27 cellular contexts compared by ENCODE assay signal in the genomic region with DNA sequence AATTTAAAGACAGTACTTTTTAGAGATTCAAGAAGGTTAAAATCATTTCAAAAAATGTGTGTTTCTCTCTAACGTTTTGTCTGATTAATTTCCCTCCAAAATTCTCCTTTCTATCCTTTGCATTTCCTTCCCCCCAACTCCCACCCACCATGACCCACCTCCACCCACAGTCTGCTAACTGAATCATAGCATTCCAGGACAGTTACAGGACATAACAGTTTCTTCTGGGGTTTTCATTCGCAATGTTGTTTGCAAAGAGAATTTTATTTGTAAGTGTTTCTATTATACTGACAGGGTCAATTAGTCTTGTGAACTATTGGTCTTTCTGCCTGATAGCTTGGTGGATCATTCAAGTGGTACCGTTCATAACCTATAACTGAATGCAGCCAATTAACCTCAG. TPM values are rescaled to one million over a fixed set of nuclear protein-coding genes. Genes with fewer than 3 reads are reported as not detected.
DNase-seq lines count a peak whose midpoint lies in the region; ATAC-seq and TF ChIP-seq lines count a peak whose summit lies in the region.
"Had no signal": no experiment of that assay in that cellular context is flagged by ENCODE, and none has a peak within 500 bp of the region (broad histone marks: within the 10 kb centered on the region; RNA-seq: fewer than 3 reads in every experiment).

No MANE protein-coding gene starts in this region.

- TF ChIP-seq POLR2A in heart left ventricle (IDR thresholded peaks at IDR 0.05): no peak

- in situ Hi-C loops in astrocyte of the spinal cord (cut with HindIII; ENCODE audit: low sequenced_read_pairs): no loop called here

- intact Hi-C loops in upper lobe of right lung (cut with DNase I): no loop called here
- intact Hi-C loops in heart left ventricle (cut with DNase I): no loop called here

- H3K27me3 ChIP-seq in mesenchymal stem cell (ENCODE audit: control insufficient read depth in 1 of 2, insufficient read depth in 1 of 2, low read length in 2 of 2) (no peaks in the 10 kb centered on the region), upper lobe of right lung (no peaks in the 10 kb centered on the region), heart left ventricle (no peaks in the 10 kb centered on the region)
- H3K27me3 ChIP-seq: gastrocnemius medialis, neutrophil, tibial artery had no signal

- no peak overlapping the region for H2AFZ ChIP-seq in mesenchymal stem cell (ENCODE audit: low read depth, low read length)

- peaks cover 11% of the 10 kb centered on the region for H3K79me1 ChIP-seq in mesenchymal stem cell (replicated peaks; ENCODE audit: low read length, poor library complexity, severe bottlenecking)

- H3K23ac ChIP-seq in mesenchymal stem cell (ENCODE audit: low read length in 2 of 2): no peak overlapping the region

- H2BK5ac ChIP-seq in mesenchymal stem cell (ENCODE audit: low read depth, low read length, poor library complexity, severe bottlenecking): no peak overlapping the region

- no peak overlapping the region for H2BK120ac ChIP-seq in mesenchymal stem cell (ENCODE audit: low read depth, low read length)

- H3K4me3 Mint-ChIP-seq in HFFc6 (no peak overlapping the region), mesothelial cell of epicardium (no peak overlapping the region)
- H3K4me3 Mint-ChIP-seq: activated T-cell treated with anti-CD3 and anti-CD28 coated beads, Interleukin-2, amount 50 U/mL, for 24 hours; central memory CD8-positive, alpha-beta T cell; IgD-negative memory B cell had no signal

- no peak overlapping the region for H4K91ac ChIP-seq in mesenchymal stem cell (ENCODE audit: low read length)

- H3K14ac ChIP-seq in mesenchymal stem cell (ENCODE audit: low read length in 2 of 2): no peak overlapping the region

- H3K4me2 ChIP-seq in mesenchymal stem cell (ENCODE audit: low read length, poor library complexity, severe bottlenecking): no peak overlapping the region

- H3K18ac ChIP-seq in mesenchymal stem cell (ENCODE audit: low read depth in 1 of 2, low read length in 2 of 2): no peak overlapping the region

- no peak overlapping the region for H3K4ac ChIP-seq in mesenchymal stem cell (ENCODE audit: low read depth in 1 of 2, low read length in 2 of 2)

- no peak overlapping the region for H3K9ac ChIP-seq in mesenchymal stem cell (ENCODE audit: low read length)

- peaks cover 43% of the 10 kb centered on the region for H3K4me1 Mint-ChIP-seq in HFFc6 (ENCODE audit: low read depth)
- peaks cover 1% of the 10 kb centered on the region for H3K4me1 Mint-ChIP-seq in mesothelial cell of epicardium

- no peaks in the 10 kb centered on the region for H3K27me3 Mint-ChIP-seq in HFFc6 (ENCODE audit: insufficient read depth)
- H3K27me3 Mint-ChIP-seq in mesothelial cell of epicardium (ENCODE audit: low read depth): no peaks in the 10 kb centered on the region
- H3K27me3 Mint-ChIP-seq: activated T-cell treated with anti-CD3 and anti-CD28 coated beads, Interleukin-2, amount 50 U/mL, for 24 hours; central memory CD8-positive, alpha-beta T cell; IgD-negative memory B cell had no signal

- no peak overlapping the region for H3K4me3 ChIP-seq in astrocyte of the spinal cord (ENCODE audit: low read depth, low read length)
- H3K4me3 ChIP-seq in mesenchymal stem cell (ENCODE audit: insufficient read depth in 1 of 2, low read depth in 1 of 2, low read length in 2 of 2): no peak overlapping the region
- no peak overlapping the region for H3K4me3 ChIP-seq in upper lobe of right lung
- no peak overlapping the region for H3K4me3 ChIP-seq in heart left ventricle
- H3K4me3 ChIP-seq: gastrocnemius medialis, tibial artery had no signal

- ATAC-seq in upper lobe of right lung (no peak), heart left ventricle (no peak)
- ATAC-seq: gastrocnemius medialis, Right ventricle myocardium inferior had no signal

- H3K9me3 ChIP-seq in mesenchymal stem cell (ENCODE audit: control insufficient read depth, low read length) (no peaks in the 10 kb centered on the region), upper lobe of right lung (no peaks in the 10 kb centered on the region), heart left ventricle (no peaks in the 10 kb centered on the region)
- H3K9me3 ChIP-seq: gastrocnemius medialis, neutrophil, tibial artery had no signal

- H3K27ac Mint-ChIP-seq in HFFc6 (0 out of 2 replicates have a peak overlapping the region, but pooled peaks have one; percentile 13), mesothelial cell of epicardium (no peak overlapping the region)
- H3K27ac Mint-ChIP-seq: activated T-cell treated with anti-CD3 and anti-CD28 coated beads, Interleukin-2, amount 50 U/mL, for 24 hours had no signal

- H3K9me3 Mint-ChIP-seq in HFFc6 (no peaks in the 10 kb centered on the region), mesothelial cell of epicardium (no peaks in the 10 kb centered on the region)
- H3K9me3 Mint-ChIP-seq: activated T-cell treated with anti-CD3 and anti-CD28 coated beads, Interleukin-2, amount 50 U/mL, for 24 hours; central memory CD8-positive, alpha-beta T cell; IgD-negative memory B cell had no signal

- DNase-seq in AG08396 (ENCODE audit: low spot score) (peak; percentile 15), HFFc6 (peak; percentile 8), astrocyte of the spinal cord (ENCODE audit: low read depth, low spot score) (peak; percentile 54), mesenchymal stem cell (peak; percentile 11), mesothelial cell of epicardium (ENCODE audit: low spot score in 2 of 2, unreplicated experiment in 2 of 2) (no peak), upper lobe of right lung (no peak), heart left ventricle (no peak)
- no peak for DNase-seq in NK-92 treated with Interleukin-12 subunit alpha and Interleukin-12 subunit beta, amount 100 ng/mL, for 24 hours (lab: John Stamatoyannopoulos, UW)
- DNase-seq: activated CD4-positive, alpha-beta T cell treated with anti-CD3 and anti-CD28 coated beads for 1 hour; activated CD8-positive, alpha-beta memory T cell treated with anti-CD3 and anti-CD28 coated beads for 24 hours; activated naive CD4-positive, alpha-beta T cell treated with Interleukin-2 at 50 U/mL for 16 hours; activated T-cell treated with anti-CD3 and anti-CD28 coated beads, Interleukin-2, amount 50 U/mL, for 24 hours; amygdala; Calu3; gastrocnemius medialis; NCI-H1694 treated with DMSO at 0.1 percent for 48 hours; NCI-H2171 treated with DMSO at 0.1 percent for 48 hours; NCI-H774; stimulated activated CD4-positive, alpha-beta T cell treated with anti-CD3 and anti-CD28 coated beads, Interleukin-4, amount 100 ng/mL, for 24 hours; stimulated activated naive CD4-positive, alpha-beta T cell treated with Interleukin-2 at 50 U/mL for 16 hours; tibial artery had no signal

- TF ChIP-seq CTCF in HFFc6 (IDR thresholded peaks at IDR 0.05) (no peak), astrocyte of the spinal cord (IDR thresholded peaks at IDR 0.05; ENCODE audit: low read depth, low read length) (no peak), mesothelial cell of epicardium (IDR thresholded peaks at IDR 0.05; ENCODE audit: unreplicated experiment) (no peak), upper lobe of right lung (IDR thresholded peaks at IDR 0.05) (no peak), heart left ventricle (IDR thresholded peaks at IDR 0.05) (no peak)

- H3K36me3 ChIP-seq in mesenchymal stem cell (ENCODE audit: control insufficient read depth in 1 of 2, insufficient read depth in 2 of 2, low read depth in 1 of 2, low read length in 2 of 2) (no peaks in the 10 kb centered on the region), upper lobe of right lung (no peaks in the 10 kb centered on the region), heart left ventricle (no peaks in the 10 kb centered on the region)
- H3K36me3 ChIP-seq: neutrophil, tibial artery had no signal

- no peak overlapping the region for H2BK12ac ChIP-seq in mesenchymal stem cell (ENCODE audit: low read length in 2 of 2)

- H3K27ac ChIP-seq in mesenchymal stem cell (ENCODE audit: low read length, poor library complexity, severe bottlenecking) (no peak overlapping the region), upper lobe of right lung (no peak overlapping the region), heart left ventricle (no peak overlapping the region)
- H3K27ac ChIP-seq: C4-2B, gastrocnemius medialis, HL-60, neutrophil, tibial artery had no signal

- H2BK15ac ChIP-seq in mesenchymal stem cell (ENCODE audit: low read depth, poor library complexity, severe bottlenecking): no peak overlapping the region

- H2AK5ac ChIP-seq in mesenchymal stem cell (ENCODE audit: low read length, severe bottlenecking): no peak overlapping the region

- H3K4me1 ChIP-seq in mesenchymal stem cell (ENCODE audit: control insufficient read depth, insufficient read depth, low read depth, low read length) (no peaks in the 10 kb centered on the region), upper lobe of right lung (no peaks in the 10 kb centered on the region), heart left ventricle (peaks cover 0 to 5% (median 0%) of the 10 kb centered on the region in 12 donors)
- H3K4me1 ChIP-seq: tibial artery had no signal

- WGBS in mesenchymal stem cell: 33% methylated on average over 2 of the region's 3 CpGs
- 74 to 84% (median 79%) methylated on average over 3 of the region's 3 CpGs for WGBS in heart left ventricle, 4 donors

- H4K8ac ChIP-seq in mesenchymal stem cell (ENCODE audit: low read length): no peak overlapping the region

- no peaks in the 10 kb centered on the region; the same call in none of the 2 replicates for H3K36me3 Mint-ChIP-seq in HFFc6 (ENCODE audit: low read depth)
- H3K36me3 Mint-ChIP-seq in mesothelial cell of epicardium: no peaks in the 10 kb centered on the region

RNA-seq across cellular contexts. Expression of gene ANAPC10, which starts 53.7 kb away (rescaled TPM):
- total RNA-seq in HFFc6 (2021; fragmentation: NEBNext Ultra II Directional; extraction: Animal tissue kit (Norgen Biotek cat#: 25700)): 10 to 100 TPM; 16.3 to 20.0 (median 18.0) TPM
- polyA plus RNA-seq in mesenchymal stem cell (2013, experiment 1 of 2): 15.9 TPM
- 16.4 TPM for polyA plus RNA-seq in mesenchymal stem cell (2013, experiment 2 of 2)
- total RNA-seq in mesothelial cell of epicardium (24.2 to 24.9 TPM (median 24.6 TPM) in 3 replicates), upper lobe of right lung (17.5 TPM), heart left ventricle (10 to 100 TPM; 12.3 to 26.9 (median 13.6) TPM)
- 10 to 100 TPM; 13.0 to 20.7 TPM for polyA plus RNA-seq in heart left ventricle

RNA-seq across cellular contexts. Expression of gene ABCE1, which starts 53.8 kb away (rescaled TPM):
- total RNA-seq in HFFc6 (2021; fragmentation: NEBNext Ultra II Directional; extraction: Animal tissue kit (Norgen Biotek cat#: 25700)): 10 to 100 TPM; 80.9 to 95.1 (median 86.0) TPM
- polyA plus RNA-seq in mesenchymal stem cell (2013, experiment 1 of 2): 38.8 TPM
- 40.4 TPM for polyA plus RNA-seq in mesenchymal stem cell (2013, experiment 2 of 2)
- total RNA-seq in mesothelial cell of epicardium (54.4 to 55.7 TPM (median 55.1 TPM) in 3 replicates), upper lobe of right lung (41.2 TPM), heart left ventricle (10 to 100 TPM; 32.0 to 48.9 (median 40.1) TPM)
- polyA plus RNA-seq in heart left ventricle: 10 to 100 TPM; 12.7 to 45.7 TPM

Comparison
In these comparisons a context has a peak if more than half of its experiments do, and no peak if none do; other contexts are left out.
1. DNase-seq: peak in AG08396 (single experiment), HFFc6 (single experiment), astrocyte of the spinal cord (single experiment) and mesenchymal stem cell (single experiment); none in mesothelial cell of epicardium (0 of 2), upper lobe of right lung (single experiment), NK-92 treated with Interleukin-12 subunit alpha and Interleukin-12 subunit beta, amount 100 ng/mL, for 24 hours (single experiment) and heart left ventricle (0 of 5).